18 cellular contexts compared by ENCODE assay signal in genomic region chr13:107251321-107251720, GRCh38.
DNase-seq lines count a peak whose midpoint lies in the region; ATAC-seq and TF ChIP-seq lines count a peak whose summit lies in the region.
"Had no signal": no experiment of that assay in that cellular context is flagged by ENCODE, and none has a peak within 500 bp of the region (broad histone marks: within the 10 kb centered on the region; RNA-seq: fewer than 3 reads in every experiment).

No MANE protein-coding gene starts in this region.

- no peaks in the 10 kb centered on the region for H3K27me3 Mint-ChIP-seq in progenitor cell of endocrine pancreas
- H3K27me3 Mint-ChIP-seq: CD4-positive, CD25-positive, alpha-beta regulatory T cell had no signal

- H3K4me3 ChIP-seq in mesendoderm (ENCODE audit: low read length) (no peak overlapping the region), Karpas-422 (ENCODE audit: low read length) (no peak overlapping the region)
- H3K4me3 ChIP-seq: MG63, SJSA1 had no signal

- H3K27ac ChIP-seq in mesendoderm (ENCODE audit: low read depth, low read length) (no peak overlapping the region), Karpas-422 (ENCODE audit: low read length) (no peak overlapping the region)
- H3K27ac ChIP-seq: SJSA1 had no signal

- H3K4ac ChIP-seq in mesendoderm (ENCODE audit: low read depth, low read length), result no peak overlapping the region

- no peak overlapping the region for H3K18ac ChIP-seq in mesendoderm (ENCODE audit: low read length)

- no peak for TF ChIP-seq CTCF in progenitor cell of endocrine pancreas (IDR thresholded peaks at IDR 0.05; ENCODE audit: unreplicated experiment)

- H3K9me3 ChIP-seq in Karpas-422 (ENCODE audit: low read length), result peaks cover 6% of the 10 kb centered on the region; the same call in 1 of the 2 replicates
- H3K9me3 ChIP-seq: MG63, SJSA1 had no signal

- H2AK5ac ChIP-seq in mesendoderm (ENCODE audit: low read length), result no peak overlapping the region

- no peak overlapping the region for H3K4me2 ChIP-seq in mesendoderm (ENCODE audit: low read length)
- no peak overlapping the region for H3K4me2 ChIP-seq in Karpas-422 (ENCODE audit: low read depth, low read length, poor library complexity, severe bottlenecking)

- H3K4me3 Mint-ChIP-seq in progenitor cell of endocrine pancreas (ENCODE audit: low read depth), result no peak overlapping the region
- H3K4me3 Mint-ChIP-seq: CD4-positive, CD25-positive, alpha-beta regulatory T cell; IgD-negative memory B cell had no signal

- no peak overlapping the region for H4K5ac ChIP-seq in mesendoderm (ENCODE audit: low read length)

- H3K9me2 ChIP-seq in Karpas-422 (replicated peaks; ENCODE audit: insufficient read depth, low read length), result no peaks in the 10 kb centered on the region

- no CpG with 5 or more reads among the region's 4 CpGs for WGBS in mesendoderm (ENCODE audit: extremely low coverage, insufficient coverage, low lambda C conversion rate)

- H3K79me1 ChIP-seq in mesendoderm (ENCODE audit: low read length), result no peaks in the 10 kb centered on the region

- H3K79me2 ChIP-seq in mesendoderm (ENCODE audit: control insufficient read depth, insufficient read depth, low read length) (no peaks in the 10 kb centered on the region), Karpas-422 (ENCODE audit: low read length) (no peaks in the 10 kb centered on the region)

- H3K27me3 ChIP-seq in mesendoderm (ENCODE audit: insufficient read depth, low read length, poor library complexity) (no peaks in the 10 kb centered on the region), Karpas-422 (ENCODE audit: low read length) (no peaks in the 10 kb centered on the region)
- H3K27me3 ChIP-seq: MG63, SJSA1 had no signal

- no peak overlapping the region for H2BK15ac ChIP-seq in mesendoderm (replicated peaks; ENCODE audit: low read depth)

- no peak overlapping the region for H3K56ac ChIP-seq in mesendoderm (ENCODE audit: low read length)

- H2BK5ac ChIP-seq in mesendoderm (ENCODE audit: low read length), result no peak overlapping the region

- no peaks in the 10 kb centered on the region for H4K20me1 ChIP-seq in Karpas-422 (ENCODE audit: insufficient read depth, low read depth, low read length)

- H3K4me1 Mint-ChIP-seq in progenitor cell of endocrine pancreas (ENCODE audit: low read depth), result no peaks in the 10 kb centered on the region
- H3K4me1 Mint-ChIP-seq: CD4-positive, CD25-positive, alpha-beta regulatory T cell; IgD-negative memory B cell had no signal

- H4K8ac ChIP-seq in mesendoderm (ENCODE audit: low read depth, low read length), result no peak overlapping the region

- H2AFZ ChIP-seq in Karpas-422 (ENCODE audit: low read length), result no peak overlapping the region

- no peak overlapping the region for H2BK120ac ChIP-seq in mesendoderm (ENCODE audit: low read depth, low read length)

- H3K27ac Mint-ChIP-seq in progenitor cell of endocrine pancreas, result no peak overlapping the region
- H3K27ac Mint-ChIP-seq: CD4-positive, CD25-positive, alpha-beta regulatory T cell; IgD-negative memory B cell had no signal

- DNase-seq in M059J (ENCODE audit: low read depth) (peak; percentile 2), astrocyte of the hippocampus (ENCODE audit: low read depth, low spot score) (peak; percentile 53), mesendoderm (peak; percentile 24), superior temporal gyrus (ENCODE audit: extremely low spot score) (peak; percentile 32), progenitor cell of endocrine pancreas (ENCODE audit: low spot score, unreplicated experiment) (no peak), Karpas-422 (no peak)
- DNase-seq: CD4-positive, CD25-positive, alpha-beta regulatory T cell; DMS79 treated with DMSO at 0.1 percent for 48 hours; MG63; NCI-H1417 treated with DMSO at 0.1 percent for 48 hours; NCI-H187; NCI-H446; NCI-H526 treated with DMSO at 0.1 percent for 48 hours; SW 1271 had no signal

- H3K4me1 ChIP-seq in mesendoderm (ENCODE audit: control insufficient read depth, low read depth, low read length) (peaks cover 5% of the 10 kb centered on the region), Karpas-422 (ENCODE audit: low read length) (no peaks in the 10 kb centered on the region)

- H3K36me3 ChIP-seq in mesendoderm (ENCODE audit: control insufficient read depth, insufficient read depth, low read length), result no peaks in the 10 kb centered on the region
- H3K36me3 ChIP-seq in Karpas-422 (ENCODE audit: insufficient read depth, low read length), result no peaks in the 10 kb centered on the region
- H3K36me3 ChIP-seq: MG63, SJSA1 had no signal

- no peaks in the 10 kb centered on the region for H3K36me3 Mint-ChIP-seq in progenitor cell of endocrine pancreas (ENCODE audit: insufficient read depth)
- H3K36me3 Mint-ChIP-seq: CD4-positive, CD25-positive, alpha-beta regulatory T cell; IgD-negative memory B cell had no signal

- no peak overlapping the region for H3K23ac ChIP-seq in mesendoderm (ENCODE audit: low read length)

- no peak for ATAC-seq in GM21381 (IDR thresholded peaks at IDR 0.05; ENCODE audit: unreplicated experiment)
- ATAC-seq: Right ventricle myocardium inferior had no signal

- H3K9ac ChIP-seq in mesendoderm (ENCODE audit: low read length), result no peak overlapping the region
- no peak overlapping the region for H3K9ac ChIP-seq in Karpas-422 (ENCODE audit: low read length)

- no peaks in the 10 kb centered on the region for H3K9me3 Mint-ChIP-seq in progenitor cell of endocrine pancreas (ENCODE audit: low read depth)

Comparison
In these comparisons a context has a peak if more than half of its experiments do, and no peak if none do; other contexts are left out.
1. DNase-seq: peak in M059J (single experiment), astrocyte of the hippocampus (single experiment), mesendoderm (single experiment) and superior temporal gyrus (single experiment); none in progenitor cell of endocrine pancreas (single experiment) and Karpas-422 (single experiment).